Comparison of ENCODE assay signal across 8 cellular contexts in genomic region chr7:152675761-152676636, GRCh38. TPM values are rescaled to one million over a fixed set of nuclear protein-coding genes. Genes with fewer than 3 reads are reported as not detected.
A peak's percentile ranks its signal among the peaks of the same experiment; 100 is the strongest.
DNase-seq lines count a peak whose midpoint lies in the region; ATAC-seq and TF ChIP-seq lines count a peak whose summit lies in the region.

XRCC2 (minus strand) TSS chr7:152676141; CDS start chr7:152676079, 62 bp downstream.

- TF ChIP-seq CTCF in colonic mucosa (IDR thresholded peaks at IDR 0.05): no peak

- H3K36me3 ChIP-seq in BLaER1 (peaks cover 21% of the 10 kb centered on the region), colonic mucosa (no peaks in the 10 kb centered on the region)

- ATAC-seq in GM19324 (IDR thresholded peaks at IDR 0.05; ENCODE audit: low FRiP score, unreplicated experiment) (peak; percentile 91), HG03460 (IDR thresholded peaks at IDR 0.05; ENCODE audit: unreplicated experiment) (peak; percentile 89), left colon (peak; percentile 96)

- H3K9ac ChIP-seq in BLaER1: peak within 1 kb of the TSS; percentile 93
- peak within 1 kb of the TSS; percentile 46 to 51 for H3K9ac ChIP-seq in colonic mucosa (ENCODE audit: low read depth in 2 of 2, low read length in 2 of 2)

- H3K4me3 ChIP-seq in BLaER1: peak within 1 kb of the TSS; percentile 93
- H3K4me3 ChIP-seq in colonic mucosa: peak within 1 kb of the TSS; percentile 72

- intact Hi-C loops in colonic mucosa (cut with DNase I): no loop called here
- intact Hi-C loops in left colon (cut with DNase I, micrococcal nuclease): no loop called here

- H3K4me1 ChIP-seq in BLaER1 (peaks cover 18% of the 10 kb centered on the region), colonic mucosa (peaks cover 8% of the 10 kb centered on the region)

- peak within 1 kb of the TSS; percentile 91 for H3K27ac ChIP-seq in BLaER1
- H3K27ac ChIP-seq in colonic mucosa: peak within 1 kb of the TSS; percentile 75

- DNase-seq in NCI-H524 treated with DMSO at 0.1 percent for 48 hours (lab: John Stamatoyannopoulos, UW): peak; percentile 38
- DNase-seq in activated CD4-positive, alpha-beta T cell treated with anti-CD3 and anti-CD28 coated beads for 4 hours: peak; percentile 96
- DNase-seq in colonic mucosa: peak; percentile 92
- DNase-seq in left colon: peak; percentile 87 to 93
- DNase-seq in stimulated activated CD4-positive, alpha-beta T cell treated with anti-CD3 and anti-CD28 coated beads, Interleukin-1b, Interleukin-23, amount 100 ng/mL, for 4 hours (ENCODE audit: low read depth in 2 of 2): peak; percentile 95 to 98

- H3K4me2 ChIP-seq in BLaER1: peak within 1 kb of the TSS; percentile 92

- H3K9me3 ChIP-seq in BLaER1 (no peaks in the 10 kb centered on the region), colonic mucosa (no peaks in the 10 kb centered on the region)

- no peaks in the 10 kb centered on the region for H3K27me3 ChIP-seq in BLaER1
- no peaks in the 10 kb centered on the region for H3K27me3 ChIP-seq in colonic mucosa

- peaks cover 12% of the 10 kb centered on the region; the same call in 1 of the 2 replicates for H4K20me1 ChIP-seq in BLaER1

RNA-seq across cellular contexts. Expression of gene XRCC2, which starts in this region (rescaled TPM):
- 1 to 10 TPM; 1.3 to 7.3 TPM for total RNA-seq in colonic mucosa
- total RNA-seq in left colon: 1 to 10 TPM in 1 of 2 donors, under 1 TPM in 1; 0.47 to 1.3 TPM

Comparison
In these comparisons a context has a peak if more than half of its experiments do, and no peak if none do; other contexts are left out.
1. Peak in every context shown above with its lines: DNase-seq, ATAC-seq, H3K4me3 ChIP-seq and H3K27ac ChIP-seq.
2. DNase-seq: peak in every context shown above with its lines; median percentile 96 in stimulated activated CD4-positive, alpha-beta T cell treated with anti-CD3 and anti-CD28 coated beads, Interleukin-1b, Interleukin-23, amount 100 ng/mL, for 4 hours; 96 in activated CD4-positive, alpha-beta T cell treated with anti-CD3 and anti-CD28 coated beads for 4 hours; 92 in colonic mucosa; 90 in left colon; 38 in NCI-H524 treated with DMSO at 0.1 percent for 48 hours.